8 cellular contexts compared by ENCODE assay signal in the genomic region with DNA sequence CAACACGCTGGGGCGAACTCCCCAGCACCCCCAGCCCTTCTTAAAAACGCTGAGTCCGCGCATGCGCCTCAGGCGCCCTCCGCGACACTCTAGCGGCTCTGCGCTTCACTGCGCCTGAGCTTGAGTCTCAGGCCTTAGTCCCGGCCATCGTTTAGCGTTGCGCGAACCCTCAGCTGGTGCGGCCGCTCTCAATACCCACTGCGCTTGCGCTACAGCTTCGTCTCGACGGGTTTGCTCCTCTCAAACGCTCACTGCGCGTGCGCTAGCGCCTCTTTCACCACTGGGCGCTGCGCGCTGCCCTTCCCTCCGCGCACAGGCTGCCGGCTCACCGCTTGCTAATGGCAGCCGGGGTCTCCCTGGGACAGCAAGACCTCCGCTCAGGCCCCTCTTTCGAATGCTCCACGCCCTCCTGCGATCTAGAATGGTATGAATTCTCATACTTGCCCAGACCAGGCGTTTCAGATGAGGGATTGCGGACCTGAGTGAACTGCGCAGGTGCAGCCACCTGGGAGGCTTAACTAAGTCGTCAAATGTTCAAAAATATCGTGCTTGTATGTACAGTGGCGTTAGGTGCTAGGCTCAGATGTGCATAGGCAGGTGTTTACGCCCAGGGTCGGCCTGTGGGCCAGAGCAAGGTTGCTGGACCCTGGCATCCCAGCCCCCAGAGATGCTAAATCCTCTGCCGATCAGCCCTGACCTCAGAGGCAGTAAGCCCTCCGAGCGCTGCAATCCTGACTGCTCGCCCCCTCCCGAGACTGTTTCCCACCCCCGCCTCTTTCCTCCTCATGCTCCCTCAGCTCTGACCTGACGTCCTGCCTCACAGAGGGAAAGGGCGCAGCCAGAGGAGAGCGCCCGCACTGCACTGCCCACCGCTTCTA. TPM values are rescaled to one million over a fixed set of nuclear protein-coding genes. Genes with fewer than 3 reads are reported as not detected.
DNase-seq lines count a peak whose midpoint lies in the region; ATAC-seq and TF ChIP-seq lines count a peak whose summit lies in the region.

A gene with protein sequence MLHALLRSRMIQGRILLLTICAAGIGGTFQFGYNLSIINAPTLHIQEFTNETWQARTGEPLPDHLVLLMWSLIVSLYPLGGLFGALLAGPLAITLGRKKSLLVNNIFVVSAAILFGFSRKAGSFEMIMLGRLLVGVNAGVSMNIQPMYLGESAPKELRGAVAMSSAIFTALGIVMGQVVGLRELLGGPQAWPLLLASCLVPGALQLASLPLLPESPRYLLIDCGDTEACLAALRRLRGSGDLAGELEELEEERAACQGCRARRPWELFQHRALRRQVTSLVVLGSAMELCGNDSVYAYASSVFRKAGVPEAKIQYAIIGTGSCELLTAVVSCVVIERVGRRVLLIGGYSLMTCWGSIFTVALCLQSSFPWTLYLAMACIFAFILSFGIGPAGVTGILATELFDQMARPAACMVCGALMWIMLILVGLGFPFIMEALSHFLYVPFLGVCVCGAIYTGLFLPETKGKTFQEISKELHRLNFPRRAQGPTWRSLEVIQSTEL (plus strand): TSS at position 270 of the 878 bp plus-strand sequence. CDS start 125 bp downstream, at position 395.

- H3K4me3 ChIP-seq in OCI-LY3 (ENCODE audit: low read length), result peak within 1 kb of the TSS; percentile 91
- peak within 1 kb of the TSS; percentile 84 for H3K4me3 ChIP-seq in epithelial cell of esophagus (ENCODE audit: low read length)
- H3K4me3 ChIP-seq in mononuclear cell (ENCODE audit: low read length), result peak within 1 kb of the TSS; percentile 68

- H3K4me2 ChIP-seq in OCI-LY3 (ENCODE audit: low read length), result peak within 1 kb of the TSS; percentile 93

- H3K9me3 ChIP-seq in OCI-LY3 (ENCODE audit: insufficient read depth, low read length) (no peaks in the 10 kb centered on the region), mononuclear cell (ENCODE audit: low read depth, low read length) (no peaks in the 10 kb centered on the region)

- no peaks in the 10 kb centered on the region for H3K79me2 ChIP-seq in OCI-LY3 (ENCODE audit: low read length)

- H3K27me3 ChIP-seq in OCI-LY3 (ENCODE audit: low read depth, low read length), result no peaks in the 10 kb centered on the region
- H3K27me3 ChIP-seq in mononuclear cell (ENCODE audit: insufficient read depth, low read length), result no peaks in the 10 kb centered on the region

- no peaks in the 10 kb centered on the region for H4K20me1 ChIP-seq in OCI-LY3 (ENCODE audit: insufficient read depth, low read length)

- H3K4me1 ChIP-seq in OCI-LY3 (ENCODE audit: low read length) (peaks cover 9% of the 10 kb centered on the region), mononuclear cell (ENCODE audit: insufficient read depth, low read length) (peaks cover 23% of the 10 kb centered on the region)

- peak within 1 kb of the TSS; percentile 73 for H3K27ac ChIP-seq in OCI-LY3 (ENCODE audit: low read length)

- peak; percentile 94 for DNase-seq in DMS114 treated with DMSO at 0.1 percent for 48 hours (lab: John Stamatoyannopoulos, UW; ENCODE audit: unreplicated experiment)
- peak; percentile 96 for DNase-seq in HuH-7.5 (ENCODE audit: low spot score)
- DNase-seq in activated T-cell treated with anti-CD3 and anti-CD28 coated beads for 4 hours, result peak; percentile 82
- DNase-seq in epithelial cell of esophagus (ENCODE audit: low read depth), result peak; percentile 97
- DNase-seq in stimulated activated CD8-positive, alpha-beta memory T cell treated with anti-CD3 and anti-CD28 coated beads, Interleukin-2, amount 100 ng/mL, for 48 hours (ENCODE audit: low read depth in 2 of 2), result peak; percentile 91

- H2AFZ ChIP-seq in OCI-LY3 (ENCODE audit: low read depth, low read length), result peak within 1 kb of the TSS; percentile 96

- peak; percentile 31 for TF ChIP-seq CTCF in OCI-LY3 (IDR thresholded peaks at IDR 0.05; ENCODE audit: low read depth, low read length)
- TF ChIP-seq CTCF in epithelial cell of esophagus (IDR thresholded peaks at IDR 0.05; ENCODE audit: insufficient read depth, low read depth, low read length, missing control alignments), result peak; percentile 14

- no peaks in the 10 kb centered on the region for H3K36me3 ChIP-seq in OCI-LY3 (replicated peaks; ENCODE audit: low read depth, low read length)

- peak within 1 kb of the TSS; percentile 85 for H3K9ac ChIP-seq in OCI-LY3 (ENCODE audit: low read length)

- peak; percentile 84 for ATAC-seq in GM21526 (IDR thresholded peaks at IDR 0.05; ENCODE audit: low FRiP score, unreplicated experiment)

RNA-seq across cellular contexts. Expression of the gene that starts here (rescaled TPM):
- total RNA-seq in mononuclear cell, result 7.9 TPM

Comparison
In these comparisons a context has a peak if more than half of its experiments do, and no peak if none do; other contexts are left out.
1. Peak in every context shown above with its lines: DNase-seq, ATAC-seq, H3K4me3 ChIP-seq and H3K27ac ChIP-seq.